In genomic region chr4:139509727-139510410, GRCh38 we compare ENCODE assay signal across 9 cellular contexts. TPM values are rescaled to one million over a fixed set of nuclear protein-coding genes. Genes with fewer than 3 reads are reported as not detected.
DNase-seq lines count a peak whose midpoint lies in the region; ATAC-seq and TF ChIP-seq lines count a peak whose summit lies in the region.
"Had no signal": no experiment of that assay in that cellular context is flagged by ENCODE, and none has a peak within 500 bp of the region (broad histone marks: within the 10 kb centered on the region; RNA-seq: fewer than 3 reads in every experiment).

No MANE protein-coding gene starts in this region.

- no peak overlapping the region for H3K4me2 ChIP-seq in PC-3 (ENCODE audit: low read length)

- TF ChIP-seq CTCF in PC-3 (conservative IDR thresholded peaks at IDR 0.05; ENCODE audit: low read depth, low read length) = peak; percentile 39; the same call in 1 of the 2 replicates
- TF ChIP-seq CTCF in fibroblast of mammary gland (conservative IDR thresholded peaks at IDR 0.05; ENCODE audit: control insufficient read depth, insufficient read depth, low read depth, low read length) = peak; percentile 36
- TF ChIP-seq CTCF in prostate gland (IDR thresholded peaks at IDR 0.05) = peak in 3 of 4 experiments; percentile 11 to 24 (median 15)

- DNase-seq in PC-3 (no peak), fibroblast of mammary gland (ENCODE audit: low read depth) (no peak), prostate gland (ENCODE audit: low spot score) (no peak), NCI-H1694 (lab: John Stamatoyannopoulos, UW) (no peak), T-helper 9 cell (no peak), NCI-H2171 treated with DMSO at 0.1 percent for 48 hours (lab: John Stamatoyannopoulos, UW) (no peak)
- DNase-seq: activated T-cell treated with anti-CD3 and anti-CD28 coated beads, Interleukin-2, amount 50 U/mL, for 48 hours had no signal

- TF ChIP-seq POLR2A in prostate gland (IDR thresholded peaks at IDR 0.05) = no peak

- no TSS peak for BruUV-seq in PC-3 (replicated peaks; lab: Mats Ljungman, UMichigan)

- H3K27me3 ChIP-seq in PC-3 (ENCODE audit: low read length) (no peaks in the 10 kb centered on the region), prostate gland (replicated peaks; ENCODE audit: insufficient read depth) (no peaks in the 10 kb centered on the region)

- no peaks in the 10 kb centered on the region for H3K9me2 ChIP-seq in PC-3 (replicated peaks; ENCODE audit: low read length)

- no peaks in the 10 kb centered on the region for H3F3A ChIP-seq in PC-3 (ENCODE audit: low read length, unreplicated experiment)

- H3K27ac ChIP-seq in PC-3 (ENCODE audit: low read length) (no peak overlapping the region), prostate gland (no peak overlapping the region)

- H2AFZ ChIP-seq in PC-3 (ENCODE audit: low read length) = no peak overlapping the region

- no peak overlapping the region for H3K4me3 ChIP-seq in PC-3 (ENCODE audit: low read length)
- no peak overlapping the region for H3K4me3 ChIP-seq in fibroblast of mammary gland (ENCODE audit: control insufficient read depth, low read depth, low read length)
- H3K4me3 ChIP-seq in prostate gland = no peak overlapping the region

- no peaks in the 10 kb centered on the region for H3K9me3 ChIP-seq in PC-3 (ENCODE audit: low read length)
- no peaks in the 10 kb centered on the region for H3K9me3 ChIP-seq in prostate gland

- ATAC-seq in GM18861 (IDR thresholded peaks at IDR 0.05; ENCODE audit: unreplicated experiment) (peak; percentile 43), PC-3 (no peak; the same call in 1 of the 2 replicates), HG03469 (IDR thresholded peaks at IDR 0.05; ENCODE audit: unreplicated experiment) (no peak)

- H3K36me3 ChIP-seq in PC-3 (ENCODE audit: low read depth, low read length) = peaks cover 4% of the 10 kb centered on the region
- peaks cover 0 to 6% of the 10 kb centered on the region in 2 donors for H3K36me3 ChIP-seq in prostate gland

- H3K9ac ChIP-seq in PC-3 (ENCODE audit: low read length) = no peak overlapping the region

- H3K79me2 ChIP-seq in PC-3 (ENCODE audit: low read length) = no peaks in the 10 kb centered on the region

- CTCF ChIA-PET in PC-3 (lab: Charles Lee) = no interaction called here

- POLR2A ChIA-PET in PC-3 (lab: Charles Lee; ENCODE audit: unreplicated experiment) = no interaction called here

- intact Hi-C loops in PC-3 (cut with micrococcal nuclease) (no loop called here), prostate gland (cut with DNase I) (loop anchor here (10.0 kb wide), 1 partner anchor 95 kb away; no protein-coding TSS in a partner anchor)

- WGBS in prostate gland = 87% methylated on average over 6 of the region's 6 CpGs

- H4K20me1 ChIP-seq in PC-3 (ENCODE audit: low read length) = no peaks in the 10 kb centered on the region

- H3K4me1 ChIP-seq in PC-3 (ENCODE audit: insufficient read depth, low read length) (no peaks in the 10 kb centered on the region), prostate gland (replicated peaks) (no peaks in the 10 kb centered on the region)

RNA-seq across cellular contexts. Expression of gene SETD7, which starts 46.1 kb away (rescaled TPM):
- total RNA-seq in PC-3 (2014; rRNA removed) (29.6 and 31.4 TPM in 2 replicates), prostate gland (100 to 1,000 TPM in 1 of 2 donors, 10 to 100 TPM in 1; 71.7 to 100 TPM)

RNA-seq across cellular contexts. Expression of gene RAB33B, which starts 55.9 kb away (rescaled TPM):
- total RNA-seq in PC-3 (2014; rRNA removed) = 3.6 and 4.4 TPM in 2 replicates
- 10 to 100 TPM in 1 of 2 donors, 1 to 10 TPM in 1; 6.2 to 12.0 TPM for total RNA-seq in prostate gland
